Comparison of ENCODE assay signal across 1 cellular context in genomic region chr9:126612813-126613641, GRCh38.
TF ChIP-seq lines count a peak whose summit lies in the region.

No MANE protein-coding gene starts in this region.

TF ChIP-seq in HEK293, 187 proteins besides CTCF, POLR2A, EP300 and RAD21 (continued from another document):
- TF ChIP-seq ZBTB10 (tag by site-specific recombination; IDR thresholded peaks at IDR 0.05) (peak; percentile 68; the same call in 1 of the 2 replicates), SP2 (tag by site-specific recombination; IDR thresholded peaks at IDR 0.05) (peak; percentile 27; the same call in 1 of the 2 replicates), ZNF362 (tag by site-specific recombination; IDR thresholded peaks at IDR 0.05) (no peak), EGR2 (tag by site-specific recombination; IDR thresholded peaks at IDR 0.05; ENCODE audit: low read depth) (peak; percentile 13; the same call in 1 of the 2 replicates), ZBTB21 (tag by site-specific recombination; IDR thresholded peaks at IDR 0.05) (no peak), ZNF558 (tag by site-specific recombination; IDR thresholded peaks at IDR 0.05) (no peak), OSR2 (tag by site-specific recombination; IDR thresholded peaks at IDR 0.05) (no peak), ZNF777 (tag by site-specific recombination; IDR thresholded peaks at IDR 0.05; ENCODE audit: borderline replicate concordance) (no peak), ZNF398 (tag by site-specific recombination; IDR thresholded peaks at IDR 0.05) (peak; percentile 30; the same call in 1 of the 2 replicates), ZNF335 (tag by site-specific recombination; conservative IDR thresholded peaks at IDR 0.05) (peak; percentile 87), GLIS2 (tag by site-specific recombination; IDR thresholded peaks at IDR 0.05) (peak; percentile 70), KLF10 (tag by site-specific recombination; IDR thresholded peaks at IDR 0.05) (no peak), ZNF701 (tag by site-specific recombination; IDR thresholded peaks at IDR 0.05) (no peak), ZNF223 (tag by site-specific recombination; IDR thresholded peaks at IDR 0.05) (peak; percentile 82), SETDB1 (IDR thresholded peaks at IDR 0.05; ENCODE audit: insufficient read length, low read length) (no peak), PATZ1 (tag by site-specific recombination; IDR thresholded peaks at IDR 0.05) (peak; percentile 89), ZNF585B (tag by site-specific recombination; IDR thresholded peaks at IDR 0.05) (no peak), ZXDB (tag by site-specific recombination; IDR thresholded peaks at IDR 0.05) (peak; percentile 67; the same call in 1 of the 2 replicates), ZFP3 (tag by site-specific recombination; IDR thresholded peaks at IDR 0.05; ENCODE audit: low read depth) (no peak), ZNF76 (tag by site-specific recombination; IDR thresholded peaks at IDR 0.05; ENCODE audit: borderline replicate concordance, low read depth) (peak; percentile 68; the same call in 1 of the 2 replicates), ZBTB20 (tag by site-specific recombination; IDR thresholded peaks at IDR 0.05) (peak; percentile 100), KLF9 (tag by site-specific recombination; IDR thresholded peaks at IDR 0.05; ENCODE audit: low read depth) (0 out of 2 replicates have a peak, but pooled peaks have one; percentile 21)
- TF ChIP-seq, protein P1, sequence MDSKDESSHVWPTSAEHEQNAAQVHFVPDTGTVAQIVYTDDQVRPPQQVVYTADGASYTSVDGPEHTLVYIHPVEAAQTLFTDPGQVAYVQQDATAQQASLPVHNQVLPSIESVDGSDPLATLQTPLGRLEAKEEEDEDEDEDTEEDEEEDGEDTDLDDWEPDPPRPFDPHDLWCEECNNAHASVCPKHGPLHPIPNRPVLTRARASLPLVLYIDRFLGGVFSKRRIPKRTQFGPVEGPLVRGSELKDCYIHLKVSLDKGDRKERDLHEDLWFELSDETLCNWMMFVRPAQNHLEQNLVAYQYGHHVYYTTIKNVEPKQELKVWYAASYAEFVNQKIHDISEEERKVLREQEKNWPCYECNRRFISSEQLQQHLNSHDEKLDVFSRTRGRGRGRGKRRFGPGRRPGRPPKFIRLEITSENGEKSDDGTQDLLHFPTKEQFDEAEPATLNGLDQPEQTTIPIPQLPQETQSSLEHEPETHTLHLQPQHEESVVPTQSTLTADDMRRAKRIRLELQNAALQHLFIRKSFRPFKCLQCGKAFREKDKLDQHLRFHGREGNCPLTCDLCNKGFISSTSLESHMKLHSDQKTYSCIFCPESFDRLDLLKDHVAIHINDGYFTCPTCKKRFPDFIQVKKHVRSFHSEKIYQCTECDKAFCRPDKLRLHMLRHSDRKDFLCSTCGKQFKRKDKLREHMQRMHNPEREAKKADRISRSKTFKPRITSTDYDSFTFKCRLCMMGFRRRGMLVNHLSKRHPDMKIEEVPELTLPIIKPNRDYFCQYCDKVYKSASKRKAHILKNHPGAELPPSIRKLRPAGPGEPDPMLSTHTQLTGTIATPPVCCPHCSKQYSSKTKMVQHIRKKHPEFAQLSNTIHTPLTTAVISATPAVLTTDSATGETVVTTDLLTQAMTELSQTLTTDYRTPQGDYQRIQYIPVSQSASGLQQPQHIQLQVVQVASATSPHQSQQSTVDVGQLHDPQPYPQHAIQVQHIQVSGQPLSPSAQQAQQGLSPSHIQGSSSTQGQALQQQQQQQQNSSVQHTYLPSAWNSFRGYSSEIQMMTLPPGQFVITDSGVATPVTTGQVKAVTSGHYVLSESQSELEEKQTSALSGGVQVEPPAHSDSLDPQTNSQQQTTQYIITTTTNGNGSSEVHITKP (tag by site-specific recombination; IDR thresholded peaks at IDR 0.05): 0 out of 2 replicates have a peak, but pooled peaks have one; percentile 11
- TF ChIP-seq, protein P2, sequence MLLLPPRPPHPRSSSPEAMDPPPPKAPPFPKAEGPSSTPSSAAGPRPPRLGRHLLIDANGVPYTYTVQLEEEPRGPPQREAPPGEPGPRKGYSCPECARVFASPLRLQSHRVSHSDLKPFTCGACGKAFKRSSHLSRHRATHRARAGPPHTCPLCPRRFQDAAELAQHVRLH (tag by site-specific recombination; IDR thresholded peaks at IDR 0.05): no peak
TF ChIP-seq in HEK293: peak in this region for 18.
